Comparison of ENCODE assay signal across 1 cellular context in genomic region chr11:1546536-1547466, GRCh38.
TF ChIP-seq lines count a peak whose summit lies in the region.

No MANE protein-coding gene starts in this region.

TF ChIP-seq in HEK293, 187 proteins besides CTCF, POLR2A, EP300 and RAD21 (continued from another document):
- TF ChIP-seq, protein P1, sequence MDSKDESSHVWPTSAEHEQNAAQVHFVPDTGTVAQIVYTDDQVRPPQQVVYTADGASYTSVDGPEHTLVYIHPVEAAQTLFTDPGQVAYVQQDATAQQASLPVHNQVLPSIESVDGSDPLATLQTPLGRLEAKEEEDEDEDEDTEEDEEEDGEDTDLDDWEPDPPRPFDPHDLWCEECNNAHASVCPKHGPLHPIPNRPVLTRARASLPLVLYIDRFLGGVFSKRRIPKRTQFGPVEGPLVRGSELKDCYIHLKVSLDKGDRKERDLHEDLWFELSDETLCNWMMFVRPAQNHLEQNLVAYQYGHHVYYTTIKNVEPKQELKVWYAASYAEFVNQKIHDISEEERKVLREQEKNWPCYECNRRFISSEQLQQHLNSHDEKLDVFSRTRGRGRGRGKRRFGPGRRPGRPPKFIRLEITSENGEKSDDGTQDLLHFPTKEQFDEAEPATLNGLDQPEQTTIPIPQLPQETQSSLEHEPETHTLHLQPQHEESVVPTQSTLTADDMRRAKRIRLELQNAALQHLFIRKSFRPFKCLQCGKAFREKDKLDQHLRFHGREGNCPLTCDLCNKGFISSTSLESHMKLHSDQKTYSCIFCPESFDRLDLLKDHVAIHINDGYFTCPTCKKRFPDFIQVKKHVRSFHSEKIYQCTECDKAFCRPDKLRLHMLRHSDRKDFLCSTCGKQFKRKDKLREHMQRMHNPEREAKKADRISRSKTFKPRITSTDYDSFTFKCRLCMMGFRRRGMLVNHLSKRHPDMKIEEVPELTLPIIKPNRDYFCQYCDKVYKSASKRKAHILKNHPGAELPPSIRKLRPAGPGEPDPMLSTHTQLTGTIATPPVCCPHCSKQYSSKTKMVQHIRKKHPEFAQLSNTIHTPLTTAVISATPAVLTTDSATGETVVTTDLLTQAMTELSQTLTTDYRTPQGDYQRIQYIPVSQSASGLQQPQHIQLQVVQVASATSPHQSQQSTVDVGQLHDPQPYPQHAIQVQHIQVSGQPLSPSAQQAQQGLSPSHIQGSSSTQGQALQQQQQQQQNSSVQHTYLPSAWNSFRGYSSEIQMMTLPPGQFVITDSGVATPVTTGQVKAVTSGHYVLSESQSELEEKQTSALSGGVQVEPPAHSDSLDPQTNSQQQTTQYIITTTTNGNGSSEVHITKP (tag by site-specific recombination; IDR thresholded peaks at IDR 0.05): peak; percentile 97
- TF ChIP-seq MYNN (tag by site-specific recombination; IDR thresholded peaks at IDR 0.05; ENCODE audit: borderline replicate concordance) (no peak), ZNF76 (tag by site-specific recombination; IDR thresholded peaks at IDR 0.05; ENCODE audit: borderline replicate concordance, low read depth) (peak; percentile 59; the same call in 1 of the 2 replicates), ZNF654 (tag by site-specific recombination; IDR thresholded peaks at IDR 0.05; ENCODE audit: low read depth) (0 out of 2 replicates have a peak, but pooled peaks have one; percentile 15), YY1 (tag by site-specific recombination; IDR thresholded peaks at IDR 0.05) (no peak), ZNF146 (tag by site-specific recombination; IDR thresholded peaks at IDR 0.05) (no peak), YY2 (tag by site-specific recombination; IDR thresholded peaks at IDR 0.05) (no peak), ZNF670 (tag by site-specific recombination; IDR thresholded peaks at IDR 0.05; ENCODE audit: low read depth) (no peak), ZNF530 (tag by site-specific recombination; IDR thresholded peaks at IDR 0.05; ENCODE audit: low read depth) (no peak), ZNF214 (tag by site-specific recombination; IDR thresholded peaks at IDR 0.05; ENCODE audit: borderline replicate concordance) (no peak), ZNF701 (tag by site-specific recombination; IDR thresholded peaks at IDR 0.05) (no peak), HOXC10 (CRISPR knock-in tag; IDR thresholded peaks at IDR 0.05) (0 out of 2 replicates have a peak, but pooled peaks have one; percentile 3), ZNF423 (tag by site-specific recombination; IDR thresholded peaks at IDR 0.05) (peak; percentile 37; the same call in 1 of the 2 replicates), KLF17 (tag by site-specific recombination; IDR thresholded peaks at IDR 0.05) (peak; percentile 55; the same call in 1 of the 2 replicates), ZNF768 (tag by site-specific recombination; IDR thresholded peaks at IDR 0.05) (no peak), ZNF248 (tag by site-specific recombination; IDR thresholded peaks at IDR 0.05) (no peak), MZF1 (tag by site-specific recombination; IDR thresholded peaks at IDR 0.05; ENCODE audit: borderline replicate concordance) (no peak), AEBP2 (tag by site-specific recombination; IDR thresholded peaks at IDR 0.05; ENCODE audit: borderline replicate concordance) (no peak), ZBTB7A (tag by site-specific recombination; IDR thresholded peaks at IDR 0.05; ENCODE audit: low read depth) (no peak), ZNF140 (tag by site-specific recombination; IDR thresholded peaks at IDR 0.05) (no peak), ZNF174 (tag by site-specific recombination; IDR thresholded peaks at IDR 0.05) (no peak), ZNF544 (tag by site-specific recombination; IDR thresholded peaks at IDR 0.05) (no peak), ZNF645 (tag by site-specific recombination; IDR thresholded peaks at IDR 0.05) (no peak), ZNF37A (tag by site-specific recombination; IDR thresholded peaks at IDR 0.05) (no peak), ZNF404 (tag by site-specific recombination; IDR thresholded peaks at IDR 0.05) (no peak), FEZF1 (tag by site-specific recombination; IDR thresholded peaks at IDR 0.05) (no peak), ZNF560 (tag by site-specific recombination; IDR thresholded peaks at IDR 0.05; ENCODE audit: borderline replicate concordance) (no peak), ZEB2 (tag by site-specific recombination; IDR thresholded peaks at IDR 0.05) (no peak), ZNF175 (tag by site-specific recombination; IDR thresholded peaks at IDR 0.05) (no peak), ZNF830 (tag by site-specific recombination; IDR thresholded peaks at IDR 0.05; ENCODE audit: low read depth) (no peak)
- TF ChIP-seq, protein P2, sequence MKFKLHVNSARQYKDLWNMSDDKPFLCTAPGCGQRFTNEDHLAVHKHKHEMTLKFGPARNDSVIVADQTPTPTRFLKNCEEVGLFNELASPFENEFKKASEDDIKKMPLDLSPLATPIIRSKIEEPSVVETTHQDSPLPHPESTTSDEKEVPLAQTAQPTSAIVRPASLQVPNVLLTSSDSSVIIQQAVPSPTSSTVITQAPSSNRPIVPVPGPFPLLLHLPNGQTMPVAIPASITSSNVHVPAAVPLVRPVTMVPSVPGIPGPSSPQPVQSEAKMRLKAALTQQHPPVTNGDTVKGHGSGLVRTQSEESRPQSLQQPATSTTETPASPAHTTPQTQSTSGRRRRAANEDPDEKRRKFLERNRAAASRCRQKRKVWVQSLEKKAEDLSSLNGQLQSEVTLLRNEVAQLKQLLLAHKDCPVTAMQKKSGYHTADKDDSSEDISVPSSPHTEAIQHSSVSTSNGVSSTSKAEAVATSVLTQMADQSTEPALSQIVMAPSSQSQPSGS (tag by site-specific recombination; IDR thresholded peaks at IDR 0.05; ENCODE audit: low read depth): no peak
- TF ChIP-seq, protein P3, sequence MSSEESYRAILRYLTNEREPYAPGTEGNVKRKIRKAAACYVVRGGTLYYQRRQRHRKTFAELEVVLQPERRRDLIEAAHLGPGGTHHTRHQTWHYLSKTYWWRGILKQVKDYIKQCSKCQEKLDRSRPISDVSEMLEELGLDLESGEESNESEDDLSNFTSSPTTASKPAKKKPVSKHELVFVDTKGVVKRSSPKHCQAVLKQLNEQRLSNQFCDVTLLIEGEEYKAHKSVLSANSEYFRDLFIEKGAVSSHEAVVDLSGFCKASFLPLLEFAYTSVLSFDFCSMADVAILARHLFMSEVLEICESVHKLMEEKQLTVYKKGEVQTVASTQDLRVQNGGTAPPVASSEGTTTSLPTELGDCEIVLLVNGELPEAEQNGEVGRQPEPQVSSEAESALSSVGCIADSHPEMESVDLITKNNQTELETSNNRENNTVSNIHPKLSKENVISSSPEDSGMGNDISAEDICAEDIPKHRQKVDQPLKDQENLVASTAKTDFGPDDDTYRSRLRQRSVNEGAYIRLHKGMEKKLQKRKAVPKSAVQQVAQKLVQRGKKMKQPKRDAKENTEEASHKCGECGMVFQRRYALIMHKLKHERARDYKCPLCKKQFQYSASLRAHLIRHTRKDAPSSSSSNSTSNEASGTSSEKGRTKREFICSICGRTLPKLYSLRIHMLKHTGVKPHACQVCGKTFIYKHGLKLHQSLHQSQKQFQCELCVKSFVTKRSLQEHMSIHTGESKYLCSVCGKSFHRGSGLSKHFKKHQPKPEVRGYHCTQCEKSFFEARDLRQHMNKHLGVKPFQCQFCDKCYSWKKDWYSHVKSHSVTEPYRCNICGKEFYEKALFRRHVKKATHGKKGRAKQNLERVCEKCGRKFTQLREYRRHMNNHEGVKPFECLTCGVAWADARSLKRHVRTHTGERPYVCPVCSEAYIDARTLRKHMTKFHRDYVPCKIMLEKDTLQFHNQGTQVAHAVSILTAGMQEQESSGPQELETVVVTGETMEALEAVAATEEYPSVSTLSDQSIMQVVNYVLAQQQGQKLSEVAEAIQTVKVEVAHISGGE (tag by site-specific recombination; conservative IDR thresholded peaks at IDR 0.05; ENCODE audit: low read depth): no peak
- TF ChIP-seq, protein P4, sequence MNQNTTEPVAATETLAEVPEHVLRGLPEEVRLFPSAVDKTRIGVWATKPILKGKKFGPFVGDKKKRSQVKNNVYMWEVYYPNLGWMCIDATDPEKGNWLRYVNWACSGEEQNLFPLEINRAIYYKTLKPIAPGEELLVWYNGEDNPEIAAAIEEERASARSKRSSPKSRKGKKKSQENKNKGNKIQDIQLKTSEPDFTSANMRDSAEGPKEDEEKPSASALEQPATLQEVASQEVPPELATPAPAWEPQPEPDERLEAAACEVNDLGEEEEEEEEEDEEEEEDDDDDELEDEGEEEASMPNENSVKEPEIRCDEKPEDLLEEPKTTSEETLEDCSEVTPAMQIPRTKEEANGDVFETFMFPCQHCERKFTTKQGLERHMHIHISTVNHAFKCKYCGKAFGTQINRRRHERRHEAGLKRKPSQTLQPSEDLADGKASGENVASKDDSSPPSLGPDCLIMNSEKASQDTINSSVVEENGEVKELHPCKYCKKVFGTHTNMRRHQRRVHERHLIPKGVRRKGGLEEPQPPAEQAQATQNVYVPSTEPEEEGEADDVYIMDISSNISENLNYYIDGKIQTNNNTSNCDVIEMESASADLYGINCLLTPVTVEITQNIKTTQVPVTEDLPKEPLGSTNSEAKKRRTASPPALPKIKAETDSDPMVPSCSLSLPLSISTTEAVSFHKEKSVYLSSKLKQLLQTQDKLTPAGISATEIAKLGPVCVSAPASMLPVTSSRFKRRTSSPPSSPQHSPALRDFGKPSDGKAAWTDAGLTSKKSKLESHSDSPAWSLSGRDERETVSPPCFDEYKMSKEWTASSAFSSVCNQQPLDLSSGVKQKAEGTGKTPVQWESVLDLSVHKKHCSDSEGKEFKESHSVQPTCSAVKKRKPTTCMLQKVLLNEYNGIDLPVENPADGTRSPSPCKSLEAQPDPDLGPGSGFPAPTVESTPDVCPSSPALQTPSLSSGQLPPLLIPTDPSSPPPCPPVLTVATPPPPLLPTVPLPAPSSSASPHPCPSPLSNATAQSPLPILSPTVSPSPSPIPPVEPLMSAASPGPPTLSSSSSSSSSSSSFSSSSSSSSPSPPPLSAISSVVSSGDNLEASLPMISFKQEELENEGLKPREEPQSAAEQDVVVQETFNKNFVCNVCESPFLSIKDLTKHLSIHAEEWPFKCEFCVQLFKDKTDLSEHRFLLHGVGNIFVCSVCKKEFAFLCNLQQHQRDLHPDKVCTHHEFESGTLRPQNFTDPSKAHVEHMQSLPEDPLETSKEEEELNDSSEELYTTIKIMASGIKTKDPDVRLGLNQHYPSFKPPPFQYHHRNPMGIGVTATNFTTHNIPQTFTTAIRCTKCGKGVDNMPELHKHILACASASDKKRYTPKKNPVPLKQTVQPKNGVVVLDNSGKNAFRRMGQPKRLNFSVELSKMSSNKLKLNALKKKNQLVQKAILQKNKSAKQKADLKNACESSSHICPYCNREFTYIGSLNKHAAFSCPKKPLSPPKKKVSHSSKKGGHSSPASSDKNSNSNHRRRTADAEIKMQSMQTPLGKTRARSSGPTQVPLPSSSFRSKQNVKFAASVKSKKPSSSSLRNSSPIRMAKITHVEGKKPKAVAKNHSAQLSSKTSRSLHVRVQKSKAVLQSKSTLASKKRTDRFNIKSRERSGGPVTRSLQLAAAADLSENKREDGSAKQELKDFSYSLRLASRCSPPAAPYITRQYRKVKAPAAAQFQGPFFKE (tag by site-specific recombination; IDR thresholded peaks at IDR 0.05; ENCODE audit: borderline replicate concordance): no peak
- TF ChIP-seq, protein P5, sequence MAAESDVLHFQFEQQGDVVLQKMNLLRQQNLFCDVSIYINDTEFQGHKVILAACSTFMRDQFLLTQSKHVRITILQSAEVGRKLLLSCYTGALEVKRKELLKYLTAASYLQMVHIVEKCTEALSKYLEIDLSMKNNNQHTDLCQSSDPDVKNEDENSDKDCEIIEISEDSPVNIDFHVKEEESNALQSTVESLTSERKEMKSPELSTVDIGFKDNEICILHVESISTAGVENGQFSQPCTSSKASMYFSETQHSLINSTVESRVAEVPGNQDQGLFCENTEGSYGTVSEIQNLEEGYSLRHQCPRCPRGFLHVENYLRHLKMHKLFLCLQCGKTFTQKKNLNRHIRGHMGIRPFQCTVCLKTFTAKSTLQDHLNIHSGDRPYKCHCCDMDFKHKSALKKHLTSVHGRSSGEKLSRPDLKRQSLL (tag by site-specific recombination; IDR thresholded peaks at IDR 0.05): no peak
